Comparison of ENCODE assay signal across 7 cellular contexts in the genomic region with DNA sequence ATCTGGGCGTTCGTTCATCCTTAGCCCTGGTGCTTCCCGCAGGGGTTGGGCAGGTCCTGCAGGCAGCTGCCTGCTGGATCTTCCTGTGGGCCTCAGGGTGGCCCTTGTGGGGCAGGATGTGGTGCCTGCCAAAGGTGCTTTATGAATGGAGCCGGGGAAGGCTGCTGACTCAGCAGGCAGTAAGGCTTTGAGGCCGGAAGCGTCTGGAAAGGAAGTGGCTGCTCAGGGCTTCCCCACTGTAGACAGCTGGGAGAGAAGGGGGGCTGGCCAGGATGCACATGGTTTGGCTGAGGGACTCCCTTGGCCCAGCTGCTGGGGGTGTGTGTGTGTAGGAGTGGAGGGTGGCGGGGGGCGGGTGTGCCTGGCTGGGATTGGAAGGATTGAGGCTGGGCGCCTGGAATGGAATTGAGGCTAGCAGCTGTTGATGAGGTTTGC. TPM values are rescaled to one million over a fixed set of nuclear protein-coding genes. Genes with fewer than 3 reads are reported as not detected.
DNase-seq lines count a peak whose midpoint lies in the region; ATAC-seq and TF ChIP-seq lines count a peak whose summit lies in the region.

No MANE protein-coding gene starts in this region.

- H3K27ac Mint-ChIP-seq in nephron = peak overlapping the region; percentile 89 to 95 (median 92)
- peak overlapping the region; percentile 48 for H3K27ac Mint-ChIP-seq in stimulated activated naive B cell treated with anti-CD40 and anti-IgM and Interleukin-4, amounts not matched to agents 10 μg/mL and 1 μg/mL and 100 μg/mL, for 72 hours

- peak overlapping the region; percentile 2; the same call in 1 of the 2 replicates for H3K27ac ChIP-seq in Panc1 (ENCODE audit: low read length)

- H3K4me1 ChIP-seq in Panc1 (ENCODE audit: control insufficient read depth, insufficient read depth, low read length) = peaks cover 10% of the 10 kb centered on the region

- BruUV-seq in Panc1 (replicated peaks; lab: Mats Ljungman, UMichigan) = no TSS peak

- peak overlapping the region; percentile 19 to 52 (median 43) for H3K4me3 Mint-ChIP-seq in nephron
- peak overlapping the region in 1 of 2 donors; percentile 3 for H3K4me3 Mint-ChIP-seq in stimulated activated naive B cell treated with anti-CD40 and anti-IgM and Interleukin-4, amounts not matched to agents 10 μg/mL and 1 μg/mL and 100 μg/mL, for 72 hours

- TF ChIP-seq CTCF in Panc1 (IDR thresholded peaks at IDR 0.05) = no peak
- no peak for TF ChIP-seq CTCF in fibroblast of mammary gland (conservative IDR thresholded peaks at IDR 0.05; ENCODE audit: control insufficient read depth, insufficient read depth, low read depth, low read length)
- TF ChIP-seq CTCF in nephron (IDR thresholded peaks at IDR 0.05; ENCODE audit: unreplicated experiment in 3 of 3) = no peak

- no peaks in the 10 kb centered on the region for H3K27me3 Mint-ChIP-seq in nephron (ENCODE audit: low read depth)
- peaks cover 61 to 77% of the 10 kb centered on the region in 2 donors for H3K27me3 Mint-ChIP-seq in stimulated activated naive B cell treated with anti-CD40 and anti-IgM and Interleukin-4, amounts not matched to agents 10 μg/mL and 1 μg/mL and 100 μg/mL, for 72 hours

- CTCF ChIA-PET in Panc1 (lab: Charles Lee) = interaction anchor here (0.7 to 0.9 kb wide), 3 partner anchors 54 to 61 kb away, joined by 3 to 6 read pairs (median 4); no protein-coding TSS in a partner anchor

- peaks cover 16% of the 10 kb centered on the region for H3K36me3 Mint-ChIP-seq in nephron (ENCODE audit: low read depth)
- no peaks in the 10 kb centered on the region for H3K36me3 Mint-ChIP-seq in stimulated activated naive B cell treated with anti-CD40 and anti-IgM and Interleukin-4, amounts not matched to agents 10 μg/mL and 1 μg/mL and 100 μg/mL, for 72 hours

- peak; percentile 67 for ATAC-seq in GM18873 (IDR thresholded peaks at IDR 0.05; ENCODE audit: low FRiP score, unreplicated experiment)
- ATAC-seq in HG03108 (IDR thresholded peaks at IDR 0.05; ENCODE audit: unreplicated experiment) = peak; percentile 71
- peak; percentile 73 for ATAC-seq in Panc1
- ATAC-seq in stimulated activated naive B cell treated with anti-CD40 and anti-IgM and Interleukin-4, amounts not matched to agents 10 μg/mL and 1 μg/mL and 100 μg/mL, for 72 hours (replicated peaks) = peak; percentile 83 to 85

- in situ Hi-C loops in Panc1 (cut with HindIII; ENCODE audit: low pct_unique_long_range_greater_than_20kb, low sequenced_read_pairs) = no loop called here

- intact Hi-C loops in Panc1 (cut with micrococcal nuclease; ENCODE audit: unreplicated experiment) = no loop called here

- no peaks in the 10 kb centered on the region for H3K9me3 Mint-ChIP-seq in nephron
- H3K9me3 Mint-ChIP-seq in stimulated activated naive B cell treated with anti-CD40 and anti-IgM and Interleukin-4, amounts not matched to agents 10 μg/mL and 1 μg/mL and 100 μg/mL, for 72 hours = no peaks in the 10 kb centered on the region

- no peak overlapping the region for H3K4me3 ChIP-seq in Panc1 (ENCODE audit: low read depth in 2 of 2, low read length in 2 of 2)
- no peak overlapping the region for H3K4me3 ChIP-seq in fibroblast of mammary gland (ENCODE audit: control insufficient read depth, low read depth, low read length)

- H3K36me3 ChIP-seq in Panc1 (ENCODE audit: control insufficient read depth, insufficient read depth, low read length) = no peaks in the 10 kb centered on the region

- no peak for DNase-seq in Panc1 (ENCODE audit: low read depth, low spot score)
- peak; percentile 83 to 87 for DNase-seq in activated T-cell treated with anti-CD3 and anti-CD28 coated beads, Interleukin-2, amount 50 U/mL, for 48 hours
- DNase-seq in fibroblast of mammary gland (ENCODE audit: low read depth) = peak; percentile 95
- DNase-seq in stimulated activated naive B cell treated with anti-CD40 and anti-IgM and Interleukin-4, amounts not matched to agents 10 μg/mL and 1 μg/mL and 100 μg/mL, for 72 hours = peak; percentile 52

- H3K4me1 Mint-ChIP-seq in nephron = peaks cover 71% of the 10 kb centered on the region
- H3K4me1 Mint-ChIP-seq in stimulated activated naive B cell treated with anti-CD40 and anti-IgM and Interleukin-4, amounts not matched to agents 10 μg/mL and 1 μg/mL and 100 μg/mL, for 72 hours = peaks cover 24% of the 10 kb centered on the region in 2 donors

- no peaks in the 10 kb centered on the region for H3K9me3 ChIP-seq in Panc1 (ENCODE audit: control insufficient read depth, insufficient read depth, low read depth, low read length)

- POLR2A ChIA-PET in Panc1 (lab: Charles Lee) = no interaction called here

- H3K27me3 ChIP-seq in Panc1 (ENCODE audit: control insufficient read depth, insufficient read depth, low read length) = no peaks in the 10 kb centered on the region

RNA-seq across cellular contexts. Expression of gene CD276, which starts 12.9 kb away (rescaled TPM):
- total RNA-seq in Panc1 (2021; ENCODE audit: unreplicated experiment) = 99.1 TPM
- polyA plus RNA-seq in Panc1 (2012; ENCODE audit: insufficient read length) = 156 TPM

RNA-seq across cellular contexts. Expression of gene INSYN1, which starts 56.1 kb away (rescaled TPM):
- 2.6 TPM for total RNA-seq in Panc1 (2021; ENCODE audit: unreplicated experiment)
- 2.0 TPM for polyA plus RNA-seq in Panc1 (2012; ENCODE audit: insufficient read length)
